In genomic region chr5:68456756-68457217, GRCh38 we compare ENCODE assay signal across 1 cellular context.
TF ChIP-seq lines count a peak whose summit lies in the region.

No MANE protein-coding gene starts in this region.

TF ChIP-seq in GM12878, 131 proteins besides CTCF, POLR2A, EP300 and RAD21 (continued from another document):
- peak; percentile 65; the same call in 1 of the 2 replicates for TF ChIP-seq ATF2 (IDR thresholded peaks at IDR 0.05; ENCODE audit: low read length)
- peak; percentile 81; the same call in 1 of the 2 replicates for TF ChIP-seq ATF7 (IDR thresholded peaks at IDR 0.05; ENCODE audit: low read depth)
- peak; percentile 47; the same call in 1 of the 2 replicates for TF ChIP-seq CREB1 (IDR thresholded peaks at IDR 0.05; ENCODE audit: low read depth)
- peak; percentile 75 for TF ChIP-seq JUNB (IDR thresholded peaks at IDR 0.05)
- TF ChIP-seq CREM (IDR thresholded peaks at IDR 0.05; ENCODE audit: low read depth): peak; percentile 51; the same call in 1 of the 2 replicates
- peak; percentile 59; the same call in 1 of the 2 replicates for TF ChIP-seq RUNX3 (IDR thresholded peaks at IDR 0.05; ENCODE audit: low read length)
- no peak for TF ChIP-seq POLR2AphosphoS5 (IDR thresholded peaks at IDR 0.05; ENCODE audit: low read length)
- TF ChIP-seq NR2F1 (conservative IDR thresholded peaks at IDR 0.05): no peak
- no peak for TF ChIP-seq LARP7 (IDR thresholded peaks at IDR 0.05)
- peak; percentile 65; the same call in 1 of the 2 replicates for TF ChIP-seq NFIC (IDR thresholded peaks at IDR 0.05; ENCODE audit: low read depth, low read length)
